Comparison of ENCODE assay signal across 1 cellular context in the genomic region with DNA sequence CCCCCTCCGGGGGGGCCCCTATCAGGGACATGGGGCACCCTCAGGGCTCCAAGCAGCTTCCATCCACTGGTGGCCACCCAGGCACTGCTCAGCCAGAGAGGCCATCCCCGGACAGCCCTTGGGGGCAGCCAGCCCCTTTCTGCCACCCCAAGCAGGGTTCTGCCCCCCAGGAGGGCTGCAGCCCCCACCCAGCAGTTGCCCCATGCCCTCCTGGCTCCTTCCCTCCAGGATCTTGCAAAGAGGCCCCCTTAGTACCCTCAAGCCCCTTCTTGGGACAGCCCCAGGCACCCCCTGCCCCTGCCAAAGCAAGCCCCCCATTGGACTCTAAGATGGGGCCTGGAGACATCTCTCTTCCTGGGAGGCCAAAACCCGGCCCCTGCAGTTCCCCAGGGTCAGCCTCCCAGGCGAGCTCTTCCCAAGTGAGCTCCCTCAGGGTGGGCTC.
TF ChIP-seq lines count a peak whose summit lies in the region.

No MANE protein-coding gene starts in this region.

TF ChIP-seq in HCT116, 20 proteins besides CTCF, POLR2A, EP300 and RAD21 (continued from another document):
- TF ChIP-seq, protein P1, sequence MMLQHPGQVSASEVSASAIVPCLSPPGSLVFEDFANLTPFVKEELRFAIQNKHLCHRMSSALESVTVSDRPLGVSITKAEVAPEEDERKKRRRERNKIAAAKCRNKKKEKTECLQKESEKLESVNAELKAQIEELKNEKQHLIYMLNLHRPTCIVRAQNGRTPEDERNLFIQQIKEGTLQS (IDR thresholded peaks at IDR 0.05) = no peak
- no peak for TF ChIP-seq ZFX (IDR thresholded peaks at IDR 0.05)
- no peak for TF ChIP-seq SP1 (IDR thresholded peaks at IDR 0.05; ENCODE audit: low read depth)
- no peak for TF ChIP-seq ELF1 (IDR thresholded peaks at IDR 0.05; ENCODE audit: borderline replicate concordance, low read depth)
- no peak for TF ChIP-seq SRF (IDR thresholded peaks at IDR 0.05; ENCODE audit: low read depth)
- TF ChIP-seq, protein P2, sequence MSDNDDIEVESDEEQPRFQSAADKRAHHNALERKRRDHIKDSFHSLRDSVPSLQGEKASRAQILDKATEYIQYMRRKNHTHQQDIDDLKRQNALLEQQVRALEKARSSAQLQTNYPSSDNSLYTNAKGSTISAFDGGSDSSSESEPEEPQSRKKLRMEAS (IDR thresholded peaks at IDR 0.05) = no peak
- TF ChIP-seq, protein P3, sequence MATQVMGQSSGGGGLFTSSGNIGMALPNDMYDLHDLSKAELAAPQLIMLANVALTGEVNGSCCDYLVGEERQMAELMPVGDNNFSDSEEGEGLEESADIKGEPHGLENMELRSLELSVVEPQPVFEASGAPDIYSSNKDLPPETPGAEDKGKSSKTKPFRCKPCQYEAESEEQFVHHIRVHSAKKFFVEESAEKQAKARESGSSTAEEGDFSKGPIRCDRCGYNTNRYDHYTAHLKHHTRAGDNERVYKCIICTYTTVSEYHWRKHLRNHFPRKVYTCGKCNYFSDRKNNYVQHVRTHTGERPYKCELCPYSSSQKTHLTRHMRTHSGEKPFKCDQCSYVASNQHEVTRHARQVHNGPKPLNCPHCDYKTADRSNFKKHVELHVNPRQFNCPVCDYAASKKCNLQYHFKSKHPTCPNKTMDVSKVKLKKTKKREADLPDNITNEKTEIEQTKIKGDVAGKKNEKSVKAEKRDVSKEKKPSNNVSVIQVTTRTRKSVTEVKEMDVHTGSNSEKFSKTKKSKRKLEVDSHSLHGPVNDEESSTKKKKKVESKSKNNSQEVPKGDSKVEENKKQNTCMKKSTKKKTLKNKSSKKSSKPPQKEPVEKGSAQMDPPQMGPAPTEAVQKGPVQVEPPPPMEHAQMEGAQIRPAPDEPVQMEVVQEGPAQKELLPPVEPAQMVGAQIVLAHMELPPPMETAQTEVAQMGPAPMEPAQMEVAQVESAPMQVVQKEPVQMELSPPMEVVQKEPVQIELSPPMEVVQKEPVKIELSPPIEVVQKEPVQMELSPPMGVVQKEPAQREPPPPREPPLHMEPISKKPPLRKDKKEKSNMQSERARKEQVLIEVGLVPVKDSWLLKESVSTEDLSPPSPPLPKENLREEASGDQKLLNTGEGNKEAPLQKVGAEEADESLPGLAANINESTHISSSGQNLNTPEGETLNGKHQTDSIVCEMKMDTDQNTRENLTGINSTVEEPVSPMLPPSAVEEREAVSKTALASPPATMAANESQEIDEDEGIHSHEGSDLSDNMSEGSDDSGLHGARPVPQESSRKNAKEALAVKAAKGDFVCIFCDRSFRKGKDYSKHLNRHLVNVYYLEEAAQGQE (IDR thresholded peaks at IDR 0.05; ENCODE audit: low read depth) = no peak
- TF ChIP-seq, protein P4, sequence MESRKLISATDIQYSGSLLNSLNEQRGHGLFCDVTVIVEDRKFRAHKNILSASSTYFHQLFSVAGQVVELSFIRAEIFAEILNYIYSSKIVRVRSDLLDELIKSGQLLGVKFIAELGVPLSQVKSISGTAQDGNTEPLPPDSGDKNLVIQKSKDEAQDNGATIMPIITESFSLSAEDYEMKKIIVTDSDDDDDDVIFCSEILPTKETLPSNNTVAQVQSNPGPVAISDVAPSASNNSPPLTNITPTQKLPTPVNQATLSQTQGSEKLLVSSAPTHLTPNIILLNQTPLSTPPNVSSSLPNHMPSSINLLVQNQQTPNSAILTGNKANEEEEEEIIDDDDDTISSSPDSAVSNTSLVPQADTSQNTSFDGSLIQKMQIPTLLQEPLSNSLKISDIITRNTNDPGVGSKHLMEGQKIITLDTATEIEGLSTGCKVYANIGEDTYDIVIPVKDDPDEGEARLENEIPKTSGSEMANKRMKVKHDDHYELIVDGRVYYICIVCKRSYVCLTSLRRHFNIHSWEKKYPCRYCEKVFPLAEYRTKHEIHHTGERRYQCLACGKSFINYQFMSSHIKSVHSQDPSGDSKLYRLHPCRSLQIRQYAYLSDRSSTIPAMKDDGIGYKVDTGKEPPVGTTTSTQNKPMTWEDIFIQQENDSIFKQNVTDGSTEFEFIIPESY (IDR thresholded peaks at IDR 0.05; ENCODE audit: extremely low read depth, insufficient replicate concordance, low read length) = no peak
- no peak for TF ChIP-seq CEBPB (IDR thresholded peaks at IDR 0.05; ENCODE audit: low read depth)
- no peak for TF ChIP-seq TCF7L2 (IDR thresholded peaks at IDR 0.05; ENCODE audit: borderline replicate concordance, extremely low read depth, insufficient read depth, insufficient read length)
- TF ChIP-seq YY1 (IDR thresholded peaks at IDR 0.05; ENCODE audit: extremely low read depth, insufficient replicate concordance, low read depth, low read length) = no peak
- TF ChIP-seq JUND (IDR thresholded peaks at IDR 0.05) = no peak
- TF ChIP-seq ZNF274 (IDR thresholded peaks at IDR 0.05; ENCODE audit: low read depth, low read length) = no peak
- TF ChIP-seq EZH2 (IDR thresholded peaks at IDR 0.05) = no peak
- no peak for TF ChIP-seq SIN3A (IDR thresholded peaks at IDR 0.05; ENCODE audit: low read depth)
- no peak for TF ChIP-seq EZH2phosphoT487 (IDR thresholded peaks at IDR 0.05; ENCODE audit: borderline replicate concordance)
- no peak for TF ChIP-seq POLR2AphosphoS5 (IDR thresholded peaks at IDR 0.05; ENCODE audit: low read depth, low read length)
